In the genomic region with DNA sequence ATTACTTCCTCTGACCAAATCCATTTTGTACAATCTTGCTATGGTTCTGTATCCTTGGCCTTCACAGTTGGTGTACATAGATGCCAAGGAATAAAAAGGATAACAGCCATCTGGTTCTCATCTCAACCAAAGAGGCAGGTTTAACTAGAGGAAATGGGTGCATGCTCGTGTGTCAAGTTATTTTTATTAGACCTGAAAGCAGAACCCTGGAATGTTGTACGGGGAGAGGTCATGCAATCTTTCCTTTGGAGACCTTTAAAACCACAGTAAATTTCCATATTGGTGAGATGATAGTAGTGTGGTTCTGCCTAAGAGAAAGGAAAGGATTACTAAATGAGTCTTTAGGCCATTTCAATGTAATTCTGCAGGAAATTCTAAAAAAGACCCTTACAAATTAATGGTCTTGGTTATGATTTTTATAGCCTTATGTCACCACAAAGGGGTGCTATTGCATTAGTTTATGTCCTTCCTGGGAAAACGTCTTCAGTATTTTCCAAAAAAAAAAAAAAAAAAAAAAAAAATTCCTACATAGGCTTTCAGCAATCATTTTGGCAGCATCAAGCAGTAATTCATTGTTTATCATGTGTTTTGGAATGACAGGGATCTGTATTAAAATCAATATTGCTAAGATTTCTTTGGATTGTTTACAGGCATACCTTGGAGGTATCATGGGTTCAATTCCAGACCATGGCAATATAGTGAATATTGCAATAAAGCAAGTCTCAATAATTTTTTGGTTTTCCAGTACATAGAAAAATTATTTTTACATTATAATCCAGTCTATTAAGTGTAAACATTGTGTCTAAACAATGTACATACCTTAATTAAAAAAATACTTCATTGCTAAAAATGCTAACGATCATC, we compare ENCODE assay signal across 8 cellular contexts.
DNase-seq lines count a peak whose midpoint lies in the region; ATAC-seq and TF ChIP-seq lines count a peak whose summit lies in the region.

No MANE protein-coding gene starts in this region.

- no peaks in the 10 kb centered on the region for H3K36me3 Mint-ChIP-seq in type B pancreatic cell

- H3K4me1 Mint-ChIP-seq in type B pancreatic cell (ENCODE audit: unreplicated experiment) = peaks cover 7% of the 10 kb centered on the region

- H3K4me3 Mint-ChIP-seq in type B pancreatic cell = no peak overlapping the region

- peak; percentile 23 for DNase-seq in SIG-M5 treated with dmso at 0.1 percent for 504 hours (lab: John Stamatoyannopoulos, UW; ENCODE audit: unreplicated experiment)
- DNase-seq in SIG-M5 (lab: John Stamatoyannopoulos, UW) = no peak
- DNase-seq in SK-N-DZ (ENCODE audit: low spot score) = peak; percentile 38
- peak; percentile 41 for DNase-seq in glomerular visceral epithelial cell (ENCODE audit: extremely low spot score)
- DNase-seq in type B pancreatic cell (ENCODE audit: extremely low spot score, unreplicated experiment) = no peak
- no peak for DNase-seq in SKM-1 (lab: John Stamatoyannopoulos, UW; ENCODE audit: unreplicated experiment)

- H3K27me3 Mint-ChIP-seq in type B pancreatic cell = peaks cover 5% of the 10 kb centered on the region

- H3K27ac Mint-ChIP-seq in type B pancreatic cell = no peak overlapping the region

- ATAC-seq in GM19452 (IDR thresholded peaks at IDR 0.05; ENCODE audit: unreplicated experiment) (no peak), GM18519 (IDR thresholded peaks at IDR 0.05; ENCODE audit: low FRiP score, unreplicated experiment) (no peak)

- no peaks in the 10 kb centered on the region for H3K9me3 Mint-ChIP-seq in type B pancreatic cell

- peak; percentile 81 for TF ChIP-seq CTCF in type B pancreatic cell (conservative IDR thresholded peaks at IDR 0.05)

Comparison
In these comparisons a context has a peak if more than half of its experiments do, and no peak if none do; other contexts are left out.
1. DNase-seq: peak in SIG-M5 treated with dmso at 0.1 percent for 504 hours (single experiment), SK-N-DZ (single experiment) and glomerular visceral epithelial cell (single experiment); none in SIG-M5 (single experiment), type B pancreatic cell (single experiment) and SKM-1 (single experiment).